In the genomic region with DNA sequence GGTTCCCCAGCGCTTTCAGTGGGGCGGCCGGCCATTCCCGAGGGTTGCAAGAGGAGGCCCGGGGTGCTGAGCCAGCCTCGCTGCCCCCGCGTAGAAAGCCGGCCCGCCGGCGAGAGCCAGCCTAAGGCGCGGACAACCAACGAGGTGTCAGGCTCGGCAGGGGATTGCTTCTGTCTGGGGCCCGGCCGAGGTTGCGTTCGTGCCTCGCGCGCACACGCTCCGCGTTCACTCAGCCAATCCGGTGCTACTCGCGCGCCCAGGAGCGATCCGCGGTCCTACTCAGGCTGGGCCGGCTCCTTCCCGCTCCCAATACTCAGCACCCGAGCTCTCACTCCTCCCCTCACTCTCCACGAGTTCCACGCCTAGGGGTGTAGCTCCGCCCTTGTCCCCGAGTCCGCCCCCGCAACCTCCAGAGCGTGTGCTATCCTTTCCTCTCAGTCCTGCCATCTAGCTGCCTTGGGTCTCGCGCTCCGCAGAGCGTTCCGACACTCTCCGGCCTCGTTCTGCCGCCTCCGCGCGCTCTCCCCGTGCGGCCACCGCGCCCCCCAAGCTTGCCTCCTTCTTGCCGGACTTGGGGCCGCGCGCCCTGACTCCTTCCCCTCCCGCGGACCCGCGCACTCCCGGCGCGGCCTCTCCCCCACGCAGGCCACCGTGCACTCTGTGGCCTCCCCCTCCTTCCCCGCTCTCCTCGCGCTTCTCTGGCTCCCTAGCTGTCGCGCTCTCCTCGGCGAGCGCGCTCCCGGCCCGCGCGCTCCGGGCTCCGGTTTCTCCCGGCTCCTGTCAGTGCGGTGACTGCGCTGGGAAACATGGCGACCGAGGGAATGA, we compare ENCODE assay signal across 1 cellular context.
TF ChIP-seq lines count a peak whose summit lies in the region.

A gene (plus strand): TSS at position 426 of the 825 bp plus-strand sequence.

TF ChIP-seq in K562, 482 proteins besides CTCF, POLR2A, EP300 and RAD21 (continued from another document and continues in another):
- TF ChIP-seq KDM5B (IDR thresholded peaks at IDR 0.05; ENCODE audit: insufficient replicate concordance, low read depth, low read length) (peak; percentile 26), CREB1 (IDR thresholded peaks at IDR 0.05) (peak; percentile 38; the same call in 1 of the 2 replicates), CREB1 (CRISPR knock-in tag; IDR thresholded peaks at IDR 0.05) (0 out of 2 replicates have a peak, but pooled peaks have one; percentile 38), ZNF197 (CRISPR knock-in tag; IDR thresholded peaks at IDR 0.05; ENCODE audit: low read depth) (no peak), RBBP5 (IDR thresholded peaks at IDR 0.05; ENCODE audit: borderline replicate concordance, insufficient read depth, low read length, poor library complexity, severe bottlenecking) (peak; percentile 80), PHB (CRISPR knock-in tag; IDR thresholded peaks at IDR 0.05) (no peak), EWSR1 (IDR thresholded peaks at IDR 0.05; ENCODE audit: borderline replicate concordance, low read depth, partially characterized antibody) (no peak), TBP (optimal IDR thresholded peaks at IDR 0.05; ENCODE audit: low read depth, low read length) (peak; percentile 86), WHSC1 (IDR thresholded peaks at IDR 0.05; ENCODE audit: low read length) (no peak), MYC (IDR thresholded peaks at IDR 0.05; ENCODE audit: low read depth, low read length) (peak; percentile 74), MYC (CRISPR knock-in tag; IDR thresholded peaks at IDR 0.05; ENCODE audit: borderline replicate concordance, low read depth) (no peak), L3MBTL2 (IDR thresholded peaks at IDR 0.05) (peak; percentile 91), CEBPG (CRISPR knock-in tag; IDR thresholded peaks at IDR 0.05) (no peak; the same call in 1 of the 2 replicates), CEBPG (tag; conservative IDR thresholded peaks at IDR 0.05 in 1 of 2, IDR thresholded peaks at IDR 0.05 in 1 of 2) (no peak), DPF2 (IDR thresholded peaks at IDR 0.05) (no peak), HNRNPL (IDR thresholded peaks at IDR 0.05; ENCODE audit: low read depth, low read length) (peak; percentile 64; the same call in 1 of the 2 replicates), TCF3 (CRISPR knock-in tag; IDR thresholded peaks at IDR 0.05) (no peak), MCM5 (IDR thresholded peaks at IDR 0.05; ENCODE audit: low read depth) (no peak), ZNF263 (CRISPR knock-in tag; IDR thresholded peaks at IDR 0.05; ENCODE audit: borderline replicate concordance) (peak; percentile 78; the same call in 1 of the 2 replicates), SAFB (IDR thresholded peaks at IDR 0.05; ENCODE audit: borderline replicate concordance, low read depth, low read length) (peak; percentile 19; the same call in 1 of the 2 replicates), E2F3 (CRISPR knock-in tag; IDR thresholded peaks at IDR 0.05) (no peak), PPARD (CRISPR knock-in tag; IDR thresholded peaks at IDR 0.05) (no peak), XRCC3 (IDR thresholded peaks at IDR 0.05) (no peak), NR2C2 (CRISPR knock-in tag; IDR thresholded peaks at IDR 0.05) (no peak), NR2C2 (tag; IDR thresholded peaks at IDR 0.05) (peak; percentile 30; the same call in 1 of the 2 replicates), SMAD1 (IDR thresholded peaks at IDR 0.05; ENCODE audit: low read depth, low read length, partially characterized antibody) (peak; percentile 2), ZBTB17 (CRISPR knock-in tag; IDR thresholded peaks at IDR 0.05) (peak; percentile 99), ZNF75A (CRISPR knock-in tag; IDR thresholded peaks at IDR 0.05) (no peak)
- TF ChIP-seq, protein P1, sequence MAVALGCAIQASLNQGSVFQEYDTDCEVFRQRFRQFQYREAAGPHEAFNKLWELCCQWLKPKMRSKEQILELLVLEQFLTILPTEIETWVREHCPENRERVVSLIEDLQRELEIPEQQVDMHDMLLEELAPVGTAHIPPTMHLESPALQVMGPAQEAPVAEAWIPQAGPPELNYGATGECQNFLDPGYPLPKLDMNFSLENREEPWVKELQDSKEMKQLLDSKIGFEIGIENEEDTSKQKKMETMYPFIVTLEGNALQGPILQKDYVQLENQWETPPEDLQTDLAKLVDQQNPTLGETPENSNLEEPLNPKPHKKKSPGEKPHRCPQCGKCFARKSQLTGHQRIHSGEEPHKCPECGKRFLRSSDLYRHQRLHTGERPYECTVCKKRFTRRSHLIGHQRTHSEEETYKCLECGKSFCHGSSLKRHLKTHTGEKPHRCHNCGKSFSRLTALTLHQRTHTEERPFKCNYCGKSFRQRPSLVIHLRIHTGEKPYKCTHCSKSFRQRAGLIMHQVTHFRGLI (CRISPR knock-in tag; IDR thresholded peaks at IDR 0.05): no peak
- TF ChIP-seq, protein P2, sequence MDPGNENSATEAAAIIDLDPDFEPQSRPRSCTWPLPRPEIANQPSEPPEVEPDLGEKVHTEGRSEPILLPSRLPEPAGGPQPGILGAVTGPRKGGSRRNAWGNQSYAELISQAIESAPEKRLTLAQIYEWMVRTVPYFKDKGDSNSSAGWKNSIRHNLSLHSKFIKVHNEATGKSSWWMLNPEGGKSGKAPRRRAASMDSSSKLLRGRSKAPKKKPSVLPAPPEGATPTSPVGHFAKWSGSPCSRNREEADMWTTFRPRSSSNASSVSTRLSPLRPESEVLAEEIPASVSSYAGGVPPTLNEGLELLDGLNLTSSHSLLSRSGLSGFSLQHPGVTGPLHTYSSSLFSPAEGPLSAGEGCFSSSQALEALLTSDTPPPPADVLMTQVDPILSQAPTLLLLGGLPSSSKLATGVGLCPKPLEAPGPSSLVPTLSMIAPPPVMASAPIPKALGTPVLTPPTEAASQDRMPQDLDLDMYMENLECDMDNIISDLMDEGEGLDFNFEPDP (CRISPR knock-in tag; IDR thresholded peaks at IDR 0.05): no peak
- TF ChIP-seq, protein P3, sequence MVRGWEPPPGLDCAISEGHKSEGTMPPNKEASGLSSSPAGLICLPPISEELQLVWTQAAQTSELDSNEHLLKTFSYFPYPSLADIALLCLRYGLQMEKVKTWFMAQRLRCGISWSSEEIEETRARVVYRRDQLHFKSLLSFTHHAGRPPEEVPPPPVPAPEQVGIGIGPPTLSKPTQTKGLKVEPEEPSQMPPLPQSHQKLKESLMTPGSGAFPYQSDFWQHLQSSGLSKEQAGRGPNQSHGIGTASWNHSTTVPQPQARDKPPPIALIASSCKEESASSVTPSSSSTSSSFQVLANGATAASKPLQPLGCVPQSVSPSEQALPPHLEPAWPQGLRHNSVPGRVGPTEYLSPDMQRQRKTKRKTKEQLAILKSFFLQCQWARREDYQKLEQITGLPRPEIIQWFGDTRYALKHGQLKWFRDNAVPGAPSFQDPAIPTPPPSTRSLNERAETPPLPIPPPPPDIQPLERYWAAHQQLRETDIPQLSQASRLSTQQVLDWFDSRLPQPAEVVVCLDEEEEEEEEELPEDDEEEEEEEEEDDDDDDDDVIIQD (CRISPR knock-in tag; IDR thresholded peaks at IDR 0.05): no peak
- TF ChIP-seq, protein P4, sequence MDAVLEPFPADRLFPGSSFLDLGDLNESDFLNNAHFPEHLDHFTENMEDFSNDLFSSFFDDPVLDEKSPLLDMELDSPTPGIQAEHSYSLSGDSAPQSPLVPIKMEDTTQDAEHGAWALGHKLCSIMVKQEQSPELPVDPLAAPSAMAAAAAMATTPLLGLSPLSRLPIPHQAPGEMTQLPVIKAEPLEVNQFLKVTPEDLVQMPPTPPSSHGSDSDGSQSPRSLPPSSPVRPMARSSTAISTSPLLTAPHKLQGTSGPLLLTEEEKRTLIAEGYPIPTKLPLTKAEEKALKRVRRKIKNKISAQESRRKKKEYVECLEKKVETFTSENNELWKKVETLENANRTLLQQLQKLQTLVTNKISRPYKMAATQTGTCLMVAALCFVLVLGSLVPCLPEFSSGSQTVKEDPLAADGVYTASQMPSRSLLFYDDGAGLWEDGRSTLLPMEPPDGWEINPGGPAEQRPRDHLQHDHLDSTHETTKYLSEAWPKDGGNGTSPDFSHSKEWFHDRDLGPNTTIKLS (IDR thresholded peaks at IDR 0.05; ENCODE audit: borderline replicate concordance, low read depth): peak; percentile 39; the same call in 1 of the 2 replicates
- TF ChIP-seq, protein P5, sequence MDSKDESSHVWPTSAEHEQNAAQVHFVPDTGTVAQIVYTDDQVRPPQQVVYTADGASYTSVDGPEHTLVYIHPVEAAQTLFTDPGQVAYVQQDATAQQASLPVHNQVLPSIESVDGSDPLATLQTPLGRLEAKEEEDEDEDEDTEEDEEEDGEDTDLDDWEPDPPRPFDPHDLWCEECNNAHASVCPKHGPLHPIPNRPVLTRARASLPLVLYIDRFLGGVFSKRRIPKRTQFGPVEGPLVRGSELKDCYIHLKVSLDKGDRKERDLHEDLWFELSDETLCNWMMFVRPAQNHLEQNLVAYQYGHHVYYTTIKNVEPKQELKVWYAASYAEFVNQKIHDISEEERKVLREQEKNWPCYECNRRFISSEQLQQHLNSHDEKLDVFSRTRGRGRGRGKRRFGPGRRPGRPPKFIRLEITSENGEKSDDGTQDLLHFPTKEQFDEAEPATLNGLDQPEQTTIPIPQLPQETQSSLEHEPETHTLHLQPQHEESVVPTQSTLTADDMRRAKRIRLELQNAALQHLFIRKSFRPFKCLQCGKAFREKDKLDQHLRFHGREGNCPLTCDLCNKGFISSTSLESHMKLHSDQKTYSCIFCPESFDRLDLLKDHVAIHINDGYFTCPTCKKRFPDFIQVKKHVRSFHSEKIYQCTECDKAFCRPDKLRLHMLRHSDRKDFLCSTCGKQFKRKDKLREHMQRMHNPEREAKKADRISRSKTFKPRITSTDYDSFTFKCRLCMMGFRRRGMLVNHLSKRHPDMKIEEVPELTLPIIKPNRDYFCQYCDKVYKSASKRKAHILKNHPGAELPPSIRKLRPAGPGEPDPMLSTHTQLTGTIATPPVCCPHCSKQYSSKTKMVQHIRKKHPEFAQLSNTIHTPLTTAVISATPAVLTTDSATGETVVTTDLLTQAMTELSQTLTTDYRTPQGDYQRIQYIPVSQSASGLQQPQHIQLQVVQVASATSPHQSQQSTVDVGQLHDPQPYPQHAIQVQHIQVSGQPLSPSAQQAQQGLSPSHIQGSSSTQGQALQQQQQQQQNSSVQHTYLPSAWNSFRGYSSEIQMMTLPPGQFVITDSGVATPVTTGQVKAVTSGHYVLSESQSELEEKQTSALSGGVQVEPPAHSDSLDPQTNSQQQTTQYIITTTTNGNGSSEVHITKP (IDR thresholded peaks at IDR 0.05; ENCODE audit: partially characterized antibody): no peak
- TF ChIP-seq, protein P6, sequence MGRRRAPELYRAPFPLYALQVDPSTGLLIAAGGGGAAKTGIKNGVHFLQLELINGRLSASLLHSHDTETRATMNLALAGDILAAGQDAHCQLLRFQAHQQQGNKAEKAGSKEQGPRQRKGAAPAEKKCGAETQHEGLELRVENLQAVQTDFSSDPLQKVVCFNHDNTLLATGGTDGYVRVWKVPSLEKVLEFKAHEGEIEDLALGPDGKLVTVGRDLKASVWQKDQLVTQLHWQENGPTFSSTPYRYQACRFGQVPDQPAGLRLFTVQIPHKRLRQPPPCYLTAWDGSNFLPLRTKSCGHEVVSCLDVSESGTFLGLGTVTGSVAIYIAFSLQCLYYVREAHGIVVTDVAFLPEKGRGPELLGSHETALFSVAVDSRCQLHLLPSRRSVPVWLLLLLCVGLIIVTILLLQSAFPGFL (CRISPR knock-in tag; IDR thresholded peaks at IDR 0.05): no peak
- TF ChIP-seq, protein P7, sequence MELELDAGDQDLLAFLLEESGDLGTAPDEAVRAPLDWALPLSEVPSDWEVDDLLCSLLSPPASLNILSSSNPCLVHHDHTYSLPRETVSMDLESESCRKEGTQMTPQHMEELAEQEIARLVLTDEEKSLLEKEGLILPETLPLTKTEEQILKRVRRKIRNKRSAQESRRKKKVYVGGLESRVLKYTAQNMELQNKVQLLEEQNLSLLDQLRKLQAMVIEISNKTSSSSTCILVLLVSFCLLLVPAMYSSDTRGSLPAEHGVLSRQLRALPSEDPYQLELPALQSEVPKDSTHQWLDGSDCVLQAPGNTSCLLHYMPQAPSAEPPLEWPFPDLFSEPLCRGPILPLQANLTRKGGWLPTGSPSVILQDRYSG (tag; conservative IDR thresholded peaks at IDR 0.05; ENCODE audit: low read depth): no peak
- TF ChIP-seq, protein P8, sequence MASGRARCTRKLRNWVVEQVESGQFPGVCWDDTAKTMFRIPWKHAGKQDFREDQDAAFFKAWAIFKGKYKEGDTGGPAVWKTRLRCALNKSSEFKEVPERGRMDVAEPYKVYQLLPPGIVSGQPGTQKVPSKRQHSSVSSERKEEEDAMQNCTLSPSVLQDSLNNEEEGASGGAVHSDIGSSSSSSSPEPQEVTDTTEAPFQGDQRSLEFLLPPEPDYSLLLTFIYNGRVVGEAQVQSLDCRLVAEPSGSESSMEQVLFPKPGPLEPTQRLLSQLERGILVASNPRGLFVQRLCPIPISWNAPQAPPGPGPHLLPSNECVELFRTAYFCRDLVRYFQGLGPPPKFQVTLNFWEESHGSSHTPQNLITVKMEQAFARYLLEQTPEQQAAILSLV (tag; IDR thresholded peaks at IDR 0.05): no peak
- TF ChIP-seq, protein P9, sequence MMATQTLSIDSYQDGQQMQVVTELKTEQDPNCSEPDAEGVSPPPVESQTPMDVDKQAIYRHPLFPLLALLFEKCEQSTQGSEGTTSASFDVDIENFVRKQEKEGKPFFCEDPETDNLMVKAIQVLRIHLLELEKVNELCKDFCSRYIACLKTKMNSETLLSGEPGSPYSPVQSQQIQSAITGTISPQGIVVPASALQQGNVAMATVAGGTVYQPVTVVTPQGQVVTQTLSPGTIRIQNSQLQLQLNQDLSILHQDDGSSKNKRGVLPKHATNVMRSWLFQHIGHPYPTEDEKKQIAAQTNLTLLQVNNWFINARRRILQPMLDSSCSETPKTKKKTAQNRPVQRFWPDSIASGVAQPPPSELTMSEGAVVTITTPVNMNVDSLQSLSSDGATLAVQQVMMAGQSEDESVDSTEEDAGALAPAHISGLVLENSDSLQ (IDR thresholded peaks at IDR 0.05): 0 out of 2 replicates have a peak, but pooled peaks have one; percentile 8
- TF ChIP-seq, protein P10, sequence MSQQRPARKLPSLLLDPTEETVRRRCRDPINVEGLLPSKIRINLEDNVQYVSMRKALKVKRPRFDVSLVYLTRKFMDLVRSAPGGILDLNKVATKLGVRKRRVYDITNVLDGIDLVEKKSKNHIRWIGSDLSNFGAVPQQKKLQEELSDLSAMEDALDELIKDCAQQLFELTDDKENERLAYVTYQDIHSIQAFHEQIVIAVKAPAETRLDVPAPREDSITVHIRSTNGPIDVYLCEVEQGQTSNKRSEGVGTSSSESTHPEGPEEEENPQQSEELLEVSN (IDR thresholded peaks at IDR 0.05; ENCODE audit: borderline replicate concordance in 1 of 2, extremely low read depth in 1 of 2, insufficient read depth in 1 of 2, insufficient read length in 1 of 2, low read depth in 1 of 2, low read length in 1 of 2, poor library complexity in 1 of 2, severe bottlenecking in 1 of 2): peak; percentile 85 to 90
- TF ChIP-seq, protein P11, sequence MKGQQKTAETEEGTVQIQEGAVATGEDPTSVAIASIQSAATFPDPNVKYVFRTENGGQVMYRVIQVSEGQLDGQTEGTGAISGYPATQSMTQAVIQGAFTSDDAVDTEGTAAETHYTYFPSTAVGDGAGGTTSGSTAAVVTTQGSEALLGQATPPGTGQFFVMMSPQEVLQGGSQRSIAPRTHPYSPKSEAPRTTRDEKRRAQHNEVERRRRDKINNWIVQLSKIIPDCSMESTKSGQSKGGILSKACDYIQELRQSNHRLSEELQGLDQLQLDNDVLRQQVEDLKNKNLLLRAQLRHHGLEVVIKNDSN (CRISPR knock-in tag; IDR thresholded peaks at IDR 0.05): 0 out of 2 replicates have a peak, but pooled peaks have one; percentile 22
